24 cellular contexts compared by ENCODE assay signal in genomic region chr10:69794673-69795072, GRCh38. TPM values are rescaled to one million over a fixed set of nuclear protein-coding genes. Genes with fewer than 3 reads are reported as not detected.
DNase-seq lines count a peak whose midpoint lies in the region; ATAC-seq, FAIRE-seq and TF ChIP-seq lines count a peak whose summit lies in the region.
"Had no signal": no experiment of that assay in that cellular context is flagged by ENCODE, and none has a peak within 500 bp of the region (broad histone marks: within the 10 kb centered on the region; RNA-seq: fewer than 3 reads in every experiment).

No MANE protein-coding gene starts in this region.

- intact Hi-C loops in HepG2 (cut with micrococcal nuclease; ENCODE audit: unreplicated experiment) (no loop called here), right lobe of liver (cut with DNase I) (no loop called here), K562 (cut with micrococcal nuclease) (no loop called here), posterior cingulate gyrus (cut with DNase I) (no loop called here), heart left ventricle (cut with DNase I) (loop anchor here in 5 of 10 donors (5.0 to 10.0 kb wide), 7 partner anchors 57 to 152 kb away; no protein-coding TSS in a partner anchor)

- no peaks in the 10 kb centered on the region for H3K9me1 ChIP-seq in K562 (ENCODE audit: control insufficient read depth, insufficient read depth, low read length)

- H3K9me3 ChIP-seq in HepG2 (ENCODE audit: low read length) (peaks cover 15% of the 10 kb centered on the region), right lobe of liver (no peaks in the 10 kb centered on the region), K562 (replicated peaks; ENCODE audit: control insufficient read depth, insufficient read depth, low read depth, low read length) (no peaks in the 10 kb centered on the region), heart left ventricle (peaks cover 0 to 17% (median 7%) of the 10 kb centered on the region in 12 donors)
- H3K9me3 ChIP-seq: BE2C had no signal

- POLR2A ChIA-PET in HepG2 (lab: Yijun Ruan, JAX): no interaction called here
- POLR2A ChIA-PET in K562 (lab: Yijun Ruan, JAX): interaction anchor here (1.4 kb wide), 1 partner anchor 8 kb away, joined by 6 read pairs; no protein-coding TSS in a partner anchor

- H3K9ac ChIP-seq in HepG2 (ENCODE audit: insufficient read depth, low read depth, low read length): no peak overlapping the region
- no peak overlapping the region for H3K9ac ChIP-seq in K562 (ENCODE audit: insufficient read depth in 1 of 2, low read depth in 2 of 2, low read length in 2 of 2)
- H3K9ac ChIP-seq: BLaER1 had no signal

- no peak overlapping the region for H2AFZ ChIP-seq in HepG2 (ENCODE audit: low read length)
- no peak overlapping the region for H2AFZ ChIP-seq in K562 (ENCODE audit: low read depth, low read length)

- H3K27me3 ChIP-seq in HepG2 (ENCODE audit: control insufficient read depth in 1 of 2, insufficient read depth in 2 of 2, low read length in 2 of 2): peaks cover 1 to 3% of the 10 kb centered on the region in 2 experiments; a peak in 1 of 5 replicates
- H3K27me3 ChIP-seq in right lobe of liver: no peaks in the 10 kb centered on the region
- peaks cover 0 to 16% of the 10 kb centered on the region in 2 experiments; a peak in 2 of 5 replicates for H3K27me3 ChIP-seq in K562 (ENCODE audit: control insufficient read depth in 2 of 2, insufficient read depth in 2 of 2, low read length in 2 of 2)
- H3K27me3 ChIP-seq in heart left ventricle: no peaks in the 10 kb centered on the region
- H3K27me3 ChIP-seq: BE2C had no signal

- no peak for FAIRE-seq in HepG2 (lab: Jason Lieb, UNC)
- FAIRE-seq in K562 (lab: Jason Lieb, UNC): no peak
- FAIRE-seq: GM12891, GM19239 had no signal

- BruUV-seq in HepG2 (replicated peaks; lab: Mats Ljungman, UMichigan) (no TSS peak), K562 (replicated peaks; lab: Mats Ljungman, UMichigan) (no TSS peak)

- no peaks in the 10 kb centered on the region for H3K79me2 ChIP-seq in HepG2 (ENCODE audit: insufficient read depth, low read length)
- H3K79me2 ChIP-seq in K562 (ENCODE audit: control insufficient read depth, insufficient read depth, low read length): no peaks in the 10 kb centered on the region

- TF ChIP-seq RAD21 in HepG2 (CRISPR knock-in tag; IDR thresholded peaks at IDR 0.05) (no peak), K562 (CRISPR knock-in tag; conservative IDR thresholded peaks at IDR 0.05 in 1 of 2, IDR thresholded peaks at IDR 0.05 in 1 of 2) (no peak)

- no peak for TF ChIP-seq CTCF in HepG2 (CRISPR knock-in tag; IDR thresholded peaks at IDR 0.05)
- TF ChIP-seq CTCF in right lobe of liver (IDR thresholded peaks at IDR 0.05): no peak
- no peak for TF ChIP-seq CTCF in K562 (IDR thresholded peaks at IDR 0.05 in 2 of 3, conservative IDR thresholded peaks at IDR 0.05 in 1 of 3; ENCODE audit: insufficient read depth in 2 of 3, low read depth in 1 of 3, low read length in 3 of 3)
- no peak for TF ChIP-seq CTCF in heart left ventricle (IDR thresholded peaks at IDR 0.05)

- in situ Hi-C loops in HepG2 (cut with HindIII; ENCODE audit: extremely low pct_ligation_motif_present, low pct_unique_long_range_greater_than_20kb): no loop called here
- in situ Hi-C loops in K562 (cut with MboI): no loop called here

- WGBS in HepG2 (ENCODE audit: low lambda C conversion rate): 0% methylated on average over 1 of the region's 1 CpG
- 75% methylated on average over 1 of the region's 1 CpG for WGBS in right lobe of liver (ENCODE audit: insufficient coverage, low coverage, low lambda C conversion rate, missing lambda C conversion rate)
- WGBS in K562 (ENCODE audit: insufficient coverage, low coverage, missing lambda C conversion rate): 0% methylated on average over 1 of the region's 1 CpG
- WGBS in heart left ventricle, 4 donors: 43 to 93% (median 82%) methylated on average over 1 of the region's 1 CpG

- DNase-seq in HepG2 (ENCODE audit: low spot score) (no peak), right lobe of liver (no peak), K562 (ENCODE audit: extremely low read depth in 1 of 4, low spot score in 3 of 4) (no peak), posterior cingulate gyrus (no peak), heart left ventricle (no peak)
- DNase-seq: ACHN; BE2C; C1 segment of cervical spinal cord; CD4-positive, alpha-beta memory T cell; CD4-positive, CD25-positive, alpha-beta regulatory T cell; CD8-positive, alpha-beta memory T cell; COR-L47; DMS 273 treated with DMSO at 0.1 percent for 48 hours; DMS153; DMS53; DMS79; DND-41; EL; GF-D8 had no signal

- H3K27ac ChIP-seq in HepG2 (ENCODE audit: extremely low read length, insufficient read depth, low read length): no peak overlapping the region
- no peak overlapping the region for H3K27ac ChIP-seq in right lobe of liver
- H3K27ac ChIP-seq in K562 (ENCODE audit: extremely low read depth, low read depth, low read length): no peak overlapping the region
- H3K27ac ChIP-seq in heart left ventricle: no peak overlapping the region
- H3K27ac ChIP-seq: 22Rv1, BLaER1 had no signal

- H3K4me2 ChIP-seq in HepG2 (ENCODE audit: low read depth, low read length): no peak overlapping the region
- H3K4me2 ChIP-seq in K562 (ENCODE audit: insufficient read depth, low read length): no peak overlapping the region
- H3K4me2 ChIP-seq: BLaER1 had no signal

- H3K4me3 ChIP-seq in HepG2 (replicated peaks in 1 of 3; ENCODE audit: insufficient read depth in 1 of 3, low read depth in 2 of 3, low read length in 3 of 3) (no peak overlapping the region), right lobe of liver (no peak overlapping the region), K562 (no peak overlapping the region), heart left ventricle (no peak overlapping the region)
- H3K4me3 ChIP-seq: BLaER1 had no signal

- H3K4me1 ChIP-seq in HepG2 (ENCODE audit: insufficient read depth, low read length) (no peaks in the 10 kb centered on the region), right lobe of liver (no peaks in the 10 kb centered on the region), K562 (replicated peaks in 1 of 2; ENCODE audit: control insufficient read depth in 2 of 2, insufficient read depth in 2 of 2, low read length in 2 of 2) (no peaks in the 10 kb centered on the region), heart left ventricle (no peaks in the 10 kb centered on the region)
- H3K4me1 ChIP-seq: BE2C, BLaER1 had no signal

- TF ChIP-seq EP300 in HepG2 (IDR thresholded peaks at IDR 0.05; ENCODE audit: low read depth in 2 of 2, low read length in 2 of 2) (no peak), HepG2 (CRISPR knock-in tag; IDR thresholded peaks at IDR 0.05; ENCODE audit: borderline replicate concordance) (no peak), K562 (IDR thresholded peaks at IDR 0.05; ENCODE audit: low read length) (no peak)

- no peak for ATAC-seq in HepG2
- ATAC-seq in right lobe of liver: no peak
- no peak for ATAC-seq in K562
- no peak for ATAC-seq in heart left ventricle

- no peaks in the 10 kb centered on the region for H4K20me1 ChIP-seq in HepG2 (ENCODE audit: insufficient read depth, low read length)
- no peaks in the 10 kb centered on the region for H4K20me1 ChIP-seq in K562 (replicated peaks; ENCODE audit: control insufficient read depth, insufficient read depth, low read length)
- H4K20me1 ChIP-seq: BLaER1 had no signal

- CTCF ChIA-PET in HepG2 (lab: Yijun Ruan, JAX; ENCODE audit: low intra/inter-chr PET ratio, low total read pairs): no interaction called here
- CTCF ChIA-PET in K562 (lab: Yijun Ruan, JAX; ENCODE audit: low intra/inter-chr PET ratio): interaction anchor here (0.5 kb wide), 1 partner anchor 593 kb away, joined by 4 read pairs; no protein-coding TSS in a partner anchor

- H3K36me3 ChIP-seq in HepG2 (replicated peaks in 1 of 2; ENCODE audit: control insufficient read depth in 1 of 2, insufficient read depth in 2 of 2, low read length in 2 of 2) (no peaks in the 10 kb centered on the region), right lobe of liver (no peaks in the 10 kb centered on the region), K562 (ENCODE audit: control insufficient read depth, insufficient read depth, low read length) (no peaks in the 10 kb centered on the region), heart left ventricle (no peaks in the 10 kb centered on the region)
- H3K36me3 ChIP-seq: BE2C, BLaER1 had no signal

- TF ChIP-seq POLR2A in HepG2 (IDR thresholded peaks at IDR 0.05; ENCODE audit: insufficient read depth in 1 of 2, low read depth in 2 of 2, low read length in 2 of 2): no peak
- TF ChIP-seq POLR2A in right lobe of liver (IDR thresholded peaks at IDR 0.05): no peak
- TF ChIP-seq POLR2A in K562 (conservative IDR thresholded peaks at IDR 0.05): no peak
- no peak for TF ChIP-seq POLR2A in heart left ventricle (IDR thresholded peaks at IDR 0.05)

RNA-seq across cellular contexts. Expression of gene COL13A1, which starts 7.0 kb away (rescaled TPM):
- total RNA-seq in HepG2 (2016; rRNA removed; fragmentation: Illumina TruSeq; extraction: Trizol): not detected in 2 replicates
- not detected in 2 replicates for total RNA-seq in HepG2 (2016; cell fraction: cytosol; rRNA removed; fragmentation: Illumina TruSeq; extraction: Trizol; ENCODE audit: low read depth)
- total RNA-seq in HepG2 (2016; cell fraction: insoluble cytoplasmic fraction; rRNA removed; fragmentation: Illumina TruSeq; extraction: Trizol): not detected in 2 replicates
- total RNA-seq in HepG2 (2016; cell fraction: membrane; rRNA removed; fragmentation: Illumina TruSeq; extraction: Trizol): not detected in 2 replicates
- not detected in 2 replicates for total RNA-seq in HepG2 (2016; cell fraction: nucleus; rRNA removed; fragmentation: Illumina TruSeq; extraction: Trizol)
- polyA plus RNA-seq in HepG2 (2011; rRNA removed): 0.07 and 0.22 TPM in 2 replicates
- polyA plus RNA-seq in HepG2 (2011; cell fraction: cytosol; rRNA removed): 0.04 TPM in 1 of 2 replicates, not detected in the other
- 1.5 and 3.2 TPM in 2 replicates for polyA plus RNA-seq in HepG2 (2011; cell fraction: nucleus; rRNA removed)
- polyA plus RNA-seq in HepG2 (2012): not detected in 2 replicates
- not detected in 2 replicates for polyA plus RNA-seq in HepG2 (2016; cell fraction: cytosol; fragmentation: Illumina TruSeq; extraction: Trizol; ENCODE audit: low read depth)
- not detected in 2 replicates for polyA plus RNA-seq in HepG2 (2016; cell fraction: insoluble cytoplasmic fraction; fragmentation: Illumina TruSeq; extraction: Trizol; ENCODE audit: low read depth)
- not detected in 2 replicates for polyA plus RNA-seq in HepG2 (2016; cell fraction: membrane; fragmentation: Illumina TruSeq; extraction: Trizol; ENCODE audit: low read depth)
- polyA plus RNA-seq in HepG2 (2016; cell fraction: nucleus; fragmentation: Illumina TruSeq; extraction: Trizol; ENCODE audit: insufficient read depth, low read depth): not detected in 2 replicates
- polyA minus RNA-seq in HepG2 (2011; rRNA and poly(A)+ RNA removed; ENCODE audit: low replicate concordance): 0.07 TPM in 1 of 2 replicates, not detected in the other
- not detected in 2 replicates for polyA minus RNA-seq in HepG2 (2011; cell fraction: cytosol; rRNA and poly(A)+ RNA removed)
- not detected in 2 replicates for polyA minus RNA-seq in HepG2 (2011; cell fraction: nucleus; rRNA and poly(A)+ RNA removed)
- under 1 TPM in 4 of 6 experiments, not detected in 2; 0.18 to 0.44 (median 0.30) TPM for total RNA-seq in right lobe of liver
- not detected in 2 replicates for total RNA-seq in K562 (2011; cell fraction: chromatin; rRNA removed; ENCODE audit: low replicate concordance)
- not detected in 2 replicates for total RNA-seq in K562 (2011; cell fraction: nucleolus; rRNA removed)
- total RNA-seq in K562 (2011; cell fraction: nucleoplasm; rRNA removed): not detected in 2 replicates
- not detected in 2 replicates for total RNA-seq in K562 (2014; rRNA removed)
- not detected in 2 replicates for total RNA-seq in K562 (2014; rRNA removed; fragmentation: Illumina TruSeq; extraction: Trizol)
- not detected in 2 replicates for total RNA-seq in K562 (2015; rRNA removed; fragmentation: Illumina TruSeq; extraction: Trizol)
- not detected in 2 replicates for total RNA-seq in K562 (2021)
- not detected in 2 replicates for polyA plus RNA-seq in K562 (2011; rRNA removed)
- polyA plus RNA-seq in K562 (2011; cell fraction: cytosol; rRNA removed): not detected in 2 replicates
- not detected in 2 replicates for polyA plus RNA-seq in K562 (2011; cell fraction: nucleus; rRNA removed)
- not detected in 2 replicates for polyA plus RNA-seq in K562 (2012)
- polyA plus RNA-seq in K562 (2014; fragmentation: Illumina TruSeq; extraction: Trizol): not detected in 2 replicates
- not detected for polyA plus RNA-seq in K562 (2014; fragmentation: Nextera tagmentation; extraction: Ambion mirVana)
- not detected in 2 replicates for polyA plus RNA-seq in K562 (2014; rRNA removed)
- polyA minus RNA-seq in K562 (2011; rRNA and poly(A)+ RNA removed): not detected in 2 replicates
- not detected in 2 replicates for polyA minus RNA-seq in K562 (2011; cell fraction: cytosol; rRNA and poly(A)+ RNA removed)
- polyA minus RNA-seq in K562 (2011; cell fraction: nucleus; rRNA and poly(A)+ RNA removed): not detected in 2 replicates
- total RNA-seq in heart left ventricle: 1 to 10 TPM; 1.0 to 4.0 (median 1.7) TPM
- polyA plus RNA-seq in heart left ventricle: 1 to 10 TPM; 1.2 to 2.0 TPM
- total RNA-seq: CD4-positive, alpha-beta memory T cell; CD4-positive, CD25-positive, alpha-beta regulatory T cell; CD8-positive, alpha-beta memory T cell had no signal
- polyA plus RNA-seq: CD14-positive monocyte; CD4-positive, alpha-beta memory T cell; CD4-positive, CD25-positive, alpha-beta regulatory T cell; CD8-positive, alpha-beta memory T cell had no signal

Comparison
In these comparisons a context has a peak if more than half of its experiments do, and no peak if none do; other contexts are left out.
1. Of the 241 proteins assayed by ChIP-seq in both HepG2 and K562: peak only in HepG2: none; only in K562: MAFG; in both: MAFF and MAFK; in neither: 238.